In genomic region chr15:25981114-25981513, GRCh38 we compare ENCODE assay signal across 23 cellular contexts.
"Had no signal": no experiment of that assay in that cellular context is flagged by ENCODE, and none has a peak within 500 bp of the region (broad histone marks: within the 10 kb centered on the region; RNA-seq: fewer than 3 reads in every experiment).

No MANE protein-coding gene starts in this region.

- H3K36me3 ChIP-seq: esophagus muscularis mucosa, gastroesophageal sphincter, heart left ventricle, left lung, lower lobe of right lung had no signal

- DNase-seq: dermis blood vessel endothelial cell; dorsolateral prefrontal cortex; effector CD4-positive, alpha-beta T cell; effector memory CD4-positive, alpha-beta T cell; foreskin keratinocyte; heart left ventricle; left cardiac atrium; left lung; left ventricle myocardium superior; lower lobe of right lung; mesenchymal stem cell; mucosa of descending colon; naive B cell had no signal

- H3K27ac ChIP-seq: coronary artery, dorsolateral prefrontal cortex, esophagus muscularis mucosa, foreskin keratinocyte, gastroesophageal sphincter, heart left ventricle, hepatocyte, left lung, lower lobe of right lung had no signal

- H3K36me3 Mint-ChIP-seq: mesothelial cell of epicardium had no signal

- FAIRE-seq: colon, endothelial cell of umbilical vein, frontal cortex, islet of Langerhans, keratinocyte had no signal

- H3K4me2 ChIP-seq: hepatocyte had no signal

- H3K9me3 ChIP-seq: esophagus muscularis mucosa, gastroesophageal sphincter, heart left ventricle, left lung, lower lobe of right lung had no signal

- H3K4me3 Mint-ChIP-seq: mesothelial cell of epicardium, naive B cell had no signal

- H3K4me1 Mint-ChIP-seq: mesothelial cell of epicardium, naive B cell had no signal

- H3K4me3 ChIP-seq: coronary artery, dorsolateral prefrontal cortex, esophagus muscularis mucosa, gastroesophageal sphincter, heart left ventricle, hepatocyte, left lung, lower lobe of right lung, mucosa of descending colon had no signal

- ATAC-seq: foreskin keratinocyte, gastroesophageal sphincter, heart left ventricle, left cardiac atrium, left lung, left ventricle myocardium superior, lower lobe of right lung, mucosa of descending colon had no signal

- H3K27me3 ChIP-seq: dorsolateral prefrontal cortex, esophagus muscularis mucosa, foreskin keratinocyte, gastroesophageal sphincter, hepatocyte, left lung had no signal

- H3K4me1 ChIP-seq: esophagus muscularis mucosa, foreskin keratinocyte, gastroesophageal sphincter, heart left ventricle, left lung, lower lobe of right lung had no signal

- H3K79me2 ChIP-seq: hepatocyte had no signal

- H2AFZ ChIP-seq: hepatocyte had no signal

- H3K27ac Mint-ChIP-seq: mesothelial cell of epicardium, naive B cell had no signal
